In the genomic region with DNA sequence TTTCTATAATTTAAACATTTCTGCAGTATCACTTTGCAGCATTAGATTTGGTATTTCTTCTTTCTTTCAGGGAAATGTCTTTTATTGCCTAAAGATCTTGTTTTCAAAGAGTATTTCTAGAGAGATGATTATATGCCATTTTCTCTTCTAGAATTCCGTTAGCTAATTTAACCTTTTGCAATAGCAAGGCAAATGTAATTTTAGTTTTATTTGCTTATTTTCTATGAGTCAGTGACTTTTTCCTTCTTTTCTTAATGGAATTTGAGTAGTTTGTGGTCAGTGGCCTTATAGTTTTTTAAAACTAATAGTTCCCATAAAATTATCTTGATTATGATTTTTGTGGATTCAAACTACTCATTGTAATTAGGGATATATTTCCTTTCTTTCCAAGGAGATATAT, we compare ENCODE assay signal across 2 cellular contexts.
TF ChIP-seq lines count a peak whose summit lies in the region.

No MANE protein-coding gene starts in this region.

TF ChIP-seq in HEK293, 187 proteins besides CTCF, POLR2A, EP300 and RAD21:
- TF ChIP-seq, protein P1, sequence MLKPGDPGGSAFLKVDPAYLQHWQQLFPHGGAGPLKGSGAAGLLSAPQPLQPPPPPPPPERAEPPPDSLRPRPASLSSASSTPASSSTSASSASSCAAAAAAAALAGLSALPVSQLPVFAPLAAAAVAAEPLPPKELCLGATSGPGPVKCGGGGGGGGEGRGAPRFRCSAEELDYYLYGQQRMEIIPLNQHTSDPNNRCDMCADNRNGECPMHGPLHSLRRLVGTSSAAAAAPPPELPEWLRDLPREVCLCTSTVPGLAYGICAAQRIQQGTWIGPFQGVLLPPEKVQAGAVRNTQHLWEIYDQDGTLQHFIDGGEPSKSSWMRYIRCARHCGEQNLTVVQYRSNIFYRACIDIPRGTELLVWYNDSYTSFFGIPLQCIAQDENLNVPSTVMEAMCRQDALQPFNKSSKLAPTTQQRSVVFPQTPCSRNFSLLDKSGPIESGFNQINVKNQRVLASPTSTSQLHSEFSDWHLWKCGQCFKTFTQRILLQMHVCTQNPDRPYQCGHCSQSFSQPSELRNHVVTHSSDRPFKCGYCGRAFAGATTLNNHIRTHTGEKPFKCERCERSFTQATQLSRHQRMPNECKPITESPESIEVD (tag by site-specific recombination; IDR thresholded peaks at IDR 0.05), result peak; percentile 28; the same call in 1 of the 2 replicates
- no peak for TF ChIP-seq ZNF394 (tag by site-specific recombination; IDR thresholded peaks at IDR 0.05; ENCODE audit: borderline replicate concordance)
TF ChIP-seq in HEK293: peak in this region for 1.

TF ChIP-seq in H1, 55 proteins besides CTCF, POLR2A, EP300 and RAD21:
- TF ChIP-seq RBBP5 (IDR thresholded peaks at IDR 0.05; ENCODE audit: borderline replicate concordance, low read depth, low read length) (no peak), KDM5A (IDR thresholded peaks at IDR 0.05; ENCODE audit: low read length) (no peak), SP1 (IDR thresholded peaks at IDR 0.05; ENCODE audit: low read depth, low read length) (no peak), RNF2 (IDR thresholded peaks at IDR 0.05; ENCODE audit: borderline replicate concordance, low read depth, low read length, missing control alignments, poor library complexity, severe bottlenecking) (no peak)
- TF ChIP-seq, protein P2, sequence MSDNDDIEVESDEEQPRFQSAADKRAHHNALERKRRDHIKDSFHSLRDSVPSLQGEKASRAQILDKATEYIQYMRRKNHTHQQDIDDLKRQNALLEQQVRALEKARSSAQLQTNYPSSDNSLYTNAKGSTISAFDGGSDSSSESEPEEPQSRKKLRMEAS (IDR thresholded peaks at IDR 0.05), result no peak
- TF ChIP-seq, protein P3, sequence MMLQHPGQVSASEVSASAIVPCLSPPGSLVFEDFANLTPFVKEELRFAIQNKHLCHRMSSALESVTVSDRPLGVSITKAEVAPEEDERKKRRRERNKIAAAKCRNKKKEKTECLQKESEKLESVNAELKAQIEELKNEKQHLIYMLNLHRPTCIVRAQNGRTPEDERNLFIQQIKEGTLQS (IDR thresholded peaks at IDR 0.05; ENCODE audit: insufficient read depth, low read depth, low read length), result no peak
- TF ChIP-seq, protein P4, sequence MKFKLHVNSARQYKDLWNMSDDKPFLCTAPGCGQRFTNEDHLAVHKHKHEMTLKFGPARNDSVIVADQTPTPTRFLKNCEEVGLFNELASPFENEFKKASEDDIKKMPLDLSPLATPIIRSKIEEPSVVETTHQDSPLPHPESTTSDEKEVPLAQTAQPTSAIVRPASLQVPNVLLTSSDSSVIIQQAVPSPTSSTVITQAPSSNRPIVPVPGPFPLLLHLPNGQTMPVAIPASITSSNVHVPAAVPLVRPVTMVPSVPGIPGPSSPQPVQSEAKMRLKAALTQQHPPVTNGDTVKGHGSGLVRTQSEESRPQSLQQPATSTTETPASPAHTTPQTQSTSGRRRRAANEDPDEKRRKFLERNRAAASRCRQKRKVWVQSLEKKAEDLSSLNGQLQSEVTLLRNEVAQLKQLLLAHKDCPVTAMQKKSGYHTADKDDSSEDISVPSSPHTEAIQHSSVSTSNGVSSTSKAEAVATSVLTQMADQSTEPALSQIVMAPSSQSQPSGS (IDR thresholded peaks at IDR 0.05; ENCODE audit: low read length), result no peak
TF ChIP-seq in H1: peak in this region for 0.
